Comparison of ENCODE assay signal across 16 cellular contexts in genomic region chr14:61694039-61694438, GRCh38. TPM values are rescaled to one million over a fixed set of nuclear protein-coding genes. Genes with fewer than 3 reads are reported as not detected.
DNase-seq lines count a peak whose midpoint lies in the region; ATAC-seq and TF ChIP-seq lines count a peak whose summit lies in the region.
"Had no signal": no experiment of that assay in that cellular context is flagged by ENCODE, and none has a peak within 500 bp of the region (broad histone marks: within the 10 kb centered on the region; RNA-seq: fewer than 3 reads in every experiment).

No MANE protein-coding gene starts in this region.

- intact Hi-C loops in activated T-helper 1 cell treated with anti-CD3 and anti-CD28 coated beads, Interleukin-12 subunit alpha, Interleukin-12 subunit beta, Interleukin-2, Interleukin-4 antibody, amounts not matched to agents 30 ng/mL and 10 ng/mL and 1 ng/mL, durations not matched to agents 14 hours and 24 hours and 36 hours (cut with micrococcal nuclease): loop anchor here (2.0 to 10.0 kb wide), 5 partner anchors 57 to 1449 kb away; partner anchors contain the start of gene PPM1A

- H3K4me3 Mint-ChIP-seq in GM23338 (peak overlapping the region; percentile 79), naive B cell (peak overlapping the region; percentile 63 to 98 (median 96))
- peak overlapping the region; percentile 94 for H3K4me3 Mint-ChIP-seq in activated T-helper 1 cell treated with anti-CD3 and anti-CD28 coated beads, Interleukin-12 subunit alpha, Interleukin-12 subunit beta, Interleukin-2, Interleukin-4 antibody, amounts not matched to agents 30 ng/mL and 10 ng/mL and 1 ng/mL, durations not matched to agents 14 hours and 24 hours and 36 hours

- no peak overlapping the region for H3K27ac Mint-ChIP-seq in GM23338
- H3K27ac Mint-ChIP-seq in activated T-helper 1 cell treated with anti-CD3 and anti-CD28 coated beads, Interleukin-12 subunit alpha, Interleukin-12 subunit beta, Interleukin-2, Interleukin-4 antibody, amounts not matched to agents 30 ng/mL and 10 ng/mL and 1 ng/mL, durations not matched to agents 14 hours and 24 hours and 36 hours: peak overlapping the region; percentile 97
- peak overlapping the region in 5 of 6 donors; percentile 18 to 99 (median 96) for H3K27ac Mint-ChIP-seq in naive B cell

- H3F3A ChIP-seq in GM23338 (replicated peaks; ENCODE audit: low read depth): no peaks in the 10 kb centered on the region

- H3K27me3 ChIP-seq in BLaER1 treated with 17β-estradiol and CSF1 and Interleukin-3, amounts not matched to agents 10 nM and 100 nM: no peaks in the 10 kb centered on the region
- H3K27me3 ChIP-seq in GM23338 (ENCODE audit: insufficient read depth): no peaks in the 10 kb centered on the region
- H3K27me3 ChIP-seq: ascending aorta had no signal

- H3K4me1 Mint-ChIP-seq in GM23338 (peaks cover 31% of the 10 kb centered on the region), naive B cell (peaks cover 17 to 35% (median 34%) of the 10 kb centered on the region in 3 donors)
- H3K4me1 Mint-ChIP-seq in activated T-helper 1 cell treated with anti-CD3 and anti-CD28 coated beads, Interleukin-12 subunit alpha, Interleukin-12 subunit beta, Interleukin-2, Interleukin-4 antibody, amounts not matched to agents 30 ng/mL and 10 ng/mL and 1 ng/mL, durations not matched to agents 14 hours and 24 hours and 36 hours (ENCODE audit: low read depth): peaks cover 56% of the 10 kb centered on the region

- no peak overlapping the region for H2AFZ ChIP-seq in GM23338

- H3K36me3 ChIP-seq in BLaER1 treated with 17β-estradiol and CSF1 and Interleukin-3, amounts not matched to agents 10 nM and 100 nM: peaks cover 0 to 24% (median 20%) of the 10 kb centered on the region in 11 experiments; a peak in 15 of 22 replicates
- no peaks in the 10 kb centered on the region; the same call in 1 of the 2 replicates for H3K36me3 ChIP-seq in GM23338 (ENCODE audit: insufficient read depth)
- H3K36me3 ChIP-seq: ascending aorta had no signal

- H3K36me3 Mint-ChIP-seq in GM23338 (ENCODE audit: low read depth) (peaks cover 10% of the 10 kb centered on the region), naive B cell (peaks cover 11 to 12% of the 10 kb centered on the region in 2 donors)
- peaks cover 31% of the 10 kb centered on the region for H3K36me3 Mint-ChIP-seq in activated T-helper 1 cell treated with anti-CD3 and anti-CD28 coated beads, Interleukin-12 subunit alpha, Interleukin-12 subunit beta, Interleukin-2, Interleukin-4 antibody, amounts not matched to agents 30 ng/mL and 10 ng/mL and 1 ng/mL, durations not matched to agents 14 hours and 24 hours and 36 hours (ENCODE audit: low read depth)

- H3K9me3 Mint-ChIP-seq in GM23338: no peaks in the 10 kb centered on the region; the same call in 2 of the 3 replicates
- peaks cover 13% of the 10 kb centered on the region for H3K9me3 Mint-ChIP-seq in activated T-helper 1 cell treated with anti-CD3 and anti-CD28 coated beads, Interleukin-12 subunit alpha, Interleukin-12 subunit beta, Interleukin-2, Interleukin-4 antibody, amounts not matched to agents 30 ng/mL and 10 ng/mL and 1 ng/mL, durations not matched to agents 14 hours and 24 hours and 36 hours
- peaks cover 0 to 11% (median 6%) of the 10 kb centered on the region in 7 donors for H3K9me3 Mint-ChIP-seq in naive B cell

- peak overlapping the region in 3 of 10 experiments; percentile 39 to 95 (median 50); a peak in 4 of 20 replicates for H3K4me3 ChIP-seq in BLaER1 treated with 17β-estradiol and CSF1 and Interleukin-3, amounts not matched to agents 10 nM and 100 nM
- peak overlapping the region; percentile 50 for H3K4me3 ChIP-seq in GM23338

- DNase-seq in GM23338 (ENCODE audit: low spot score): no peak
- no peak for DNase-seq in activated T-helper 1 cell treated with anti-CD3 and anti-CD28 coated beads, Interleukin-12 subunit alpha, Interleukin-12 subunit beta, Interleukin-2, Interleukin-4 antibody, amounts not matched to agents 30 ng/mL and 10 ng/mL and 1 ng/mL, durations not matched to agents 14 hours and 24 hours and 36 hours (ENCODE audit: low spot score)
- DNase-seq in naive B cell: no peak
- DNase-seq in hippocampal formation (lab: John Stamatoyannopoulos, UW): no peak
- DNase-seq: activated CD4-positive, alpha-beta T cell treated with anti-CD3 and anti-CD28 coated beads, Interleukin-2, amount 50 U/mL, for 4 hours; effector CD8-positive, alpha-beta T cell; head of caudate nucleus; left ventricle myocardium superior; NCI-H1436; NCI-H526 treated with DMSO at 0.1 percent for 48 hours; stimulated activated naive CD4-positive, alpha-beta T cell had no signal

- H3K9ac ChIP-seq in BLaER1 treated with 17β-estradiol and CSF1 and Interleukin-3, amounts not matched to agents 10 nM and 100 nM: peak overlapping the region; percentile 70 to 100 (median 84); a peak in 15 of 22 replicates

- H3K9me2 ChIP-seq in GM23338 (ENCODE audit: insufficient read depth): no peaks in the 10 kb centered on the region

- peaks cover 29 to 40% (median 37%) of the 10 kb centered on the region in 10 experiments for H3K4me1 ChIP-seq in BLaER1 treated with 17β-estradiol and CSF1 and Interleukin-3, amounts not matched to agents 10 nM and 100 nM
- peaks cover 31% of the 10 kb centered on the region for H3K4me1 ChIP-seq in GM23338 (ENCODE audit: insufficient read depth)

- peak overlapping the region; percentile 81 to 95 (median 86) for H3K4me2 ChIP-seq in BLaER1 treated with 17β-estradiol and CSF1 and Interleukin-3, amounts not matched to agents 10 nM and 100 nM
- peak overlapping the region; percentile 81 for H3K4me2 ChIP-seq in GM23338

- H3K9me3 ChIP-seq in BLaER1 treated with 17β-estradiol and CSF1 and Interleukin-3, amounts not matched to agents 10 nM and 100 nM (replicated peaks in 1 of 11): peaks cover 4 to 16% (median 10%) of the 10 kb centered on the region in 11 experiments; a peak in 16 of 22 replicates
- H3K9me3 ChIP-seq: ascending aorta had no signal

- ATAC-seq in GM23338: no peak
- no peak for ATAC-seq in naive B cell (ENCODE audit: low read depth in 2 of 2)
- ATAC-seq in HG02623 (IDR thresholded peaks at IDR 0.05; ENCODE audit: unreplicated experiment): no peak
- no peak for ATAC-seq in HG02642 (IDR thresholded peaks at IDR 0.05; ENCODE audit: poor library complexity, unreplicated experiment)
- ATAC-seq in GM21717 (IDR thresholded peaks at IDR 0.05; ENCODE audit: unreplicated experiment): no peak

- no peak for TF ChIP-seq CTCF in GM23338 (conservative IDR thresholded peaks at IDR 0.05; ENCODE audit: low read depth in 2 of 2)

- H3K79me2 ChIP-seq in GM23338 (replicated peaks; ENCODE audit: insufficient read depth): peaks cover 36% of the 10 kb centered on the region

- H3K27ac ChIP-seq in BLaER1 treated with 17β-estradiol and CSF1 and Interleukin-3, amounts not matched to agents 10 nM and 100 nM: peak overlapping the region in 8 of 11 experiments; percentile 68 to 99 (median 84); a peak in 14 of 22 replicates
- H3K27ac ChIP-seq in GM23338 (ENCODE audit: low read depth): no peak overlapping the region; the same call in 1 of the 2 replicates

- peaks cover 17 to 37% (median 36%) of the 10 kb centered on the region in 11 experiments; a peak in 21 of 22 replicates for H4K20me1 ChIP-seq in BLaER1 treated with 17β-estradiol and CSF1 and Interleukin-3, amounts not matched to agents 10 nM and 100 nM
- peaks cover 22% of the 10 kb centered on the region for H4K20me1 ChIP-seq in GM23338 (replicated peaks; ENCODE audit: insufficient read depth)

- peaks cover 5% of the 10 kb centered on the region for H3K27me3 Mint-ChIP-seq in GM23338 (ENCODE audit: insufficient read depth, low read depth, poor library complexity)
- H3K27me3 Mint-ChIP-seq in activated T-helper 1 cell treated with anti-CD3 and anti-CD28 coated beads, Interleukin-12 subunit alpha, Interleukin-12 subunit beta, Interleukin-2, Interleukin-4 antibody, amounts not matched to agents 30 ng/mL and 10 ng/mL and 1 ng/mL, durations not matched to agents 14 hours and 24 hours and 36 hours (ENCODE audit: insufficient read depth): no peaks in the 10 kb centered on the region
- peaks cover 0 to 8% (median 0%) of the 10 kb centered on the region in 3 donors for H3K27me3 Mint-ChIP-seq in naive B cell

RNA-seq across cellular contexts. Expression of gene HIF1A, which starts 1.3 kb away (rescaled TPM):
- 242 and 253 TPM in 2 replicates for total RNA-seq in GM23338 (2014; rRNA removed; shearing (Covaris generic))
- polyA plus RNA-seq in GM23338 (2016; fragmentation: Nextera tagmentation; extraction: Ambion mirVana): 109 and 113 TPM in 2 replicates
- total RNA-seq in activated T-helper 1 cell treated with anti-CD3 and anti-CD28 coated beads, Interleukin-12 subunit alpha, Interleukin-12 subunit beta, Interleukin-2, Interleukin-4 antibody, amounts not matched to agents 30 ng/mL and 10 ng/mL and 1 ng/mL, durations not matched to agents 14 hours and 24 hours and 36 hours: 241 and 247 TPM in 2 replicates
- polyA plus RNA-seq in naive B cell (ENCODE audit: low read depth in 6 of 6): 100 to 1,000 TPM; 109 to 152 (median 125) TPM
